Comparison of ENCODE assay signal across 1 cellular context in genomic region chr19:12778020-12778904, GRCh38.
A peak's percentile ranks its signal among the peaks of the same experiment; 100 is the strongest.
TF ChIP-seq lines count a peak whose summit lies in the region.

No MANE protein-coding gene starts in this region.

TF ChIP-seq in K562, 482 proteins besides CTCF, POLR2A, EP300 and RAD21 (continues in another document):
- TF ChIP-seq ZNF707 (CRISPR knock-in tag; conservative IDR thresholded peaks at IDR 0.05) (no peak), CTBP1 (IDR thresholded peaks at IDR 0.05; ENCODE audit: borderline replicate concordance) (0 out of 2 replicates have a peak, but pooled peaks have one; percentile 10), DACH1 (IDR thresholded peaks at IDR 0.05; ENCODE audit: partially characterized antibody) (peak; percentile 6), POLR2G (IDR thresholded peaks at IDR 0.05; ENCODE audit: low read depth, low read length) (peak; percentile 64; the same call in 1 of the 2 replicates), GABPA (tag; conservative IDR thresholded peaks at IDR 0.05; ENCODE audit: low read depth) (peak; percentile 63), MYC (IDR thresholded peaks at IDR 0.05; ENCODE audit: low read depth, low read length) (peak; percentile 20), MYC (CRISPR knock-in tag; IDR thresholded peaks at IDR 0.05; ENCODE audit: borderline replicate concordance, low read depth) (no peak), TFAP4 (CRISPR knock-in tag; IDR thresholded peaks at IDR 0.05; ENCODE audit: borderline replicate concordance) (peak; percentile 72), CREB1 (IDR thresholded peaks at IDR 0.05) (no peak), CREB1 (CRISPR knock-in tag; IDR thresholded peaks at IDR 0.05) (0 out of 2 replicates have a peak, but pooled peaks have one; percentile 40), ZHX1 (conservative IDR thresholded peaks at IDR 0.05; ENCODE audit: low read length) (no peak), FOXK2 (conservative IDR thresholded peaks at IDR 0.05 in 1 of 2, IDR thresholded peaks at IDR 0.05 in 1 of 2; ENCODE audit: low read depth in 2 of 2) (0 out of 4 replicates have a peak, but pooled peaks of 1 of the 2 experiments have one; percentile 12), ZNF212 (CRISPR knock-in tag; IDR thresholded peaks at IDR 0.05) (no peak), NRF1 (conservative IDR thresholded peaks at IDR 0.05 in 1 of 2, IDR thresholded peaks at IDR 0.05 in 1 of 2) (peak; percentile 69 to 71), HDAC1 (IDR thresholded peaks at IDR 0.05) (0 out of 4 replicates have a peak, but pooled peaks of 1 of the 2 experiments have one; percentile 20), ESRRB (CRISPR knock-in tag; IDR thresholded peaks at IDR 0.05; ENCODE audit: borderline replicate concordance) (no peak), RBBP5 (IDR thresholded peaks at IDR 0.05; ENCODE audit: borderline replicate concordance, insufficient read depth, low read length, poor library complexity, severe bottlenecking) (peak; percentile 48), POLR2AphosphoS5 (IDR thresholded peaks at IDR 0.05; ENCODE audit: control insufficient read depth, insufficient read depth, low read depth, low read length) (no peak), FOSL1 (tag; conservative IDR thresholded peaks at IDR 0.05) (no peak), BRD4 (IDR thresholded peaks at IDR 0.05) (0 out of 2 replicates have a peak, but pooled peaks have one; percentile 24), ZNF140 (CRISPR knock-in tag; IDR thresholded peaks at IDR 0.05) (no peak), ETS1 (conservative IDR thresholded peaks at IDR 0.05; ENCODE audit: control insufficient read depth, low read depth, low read length) (peak; percentile 52; the same call in 1 of the 2 replicates), PHF8 (IDR thresholded peaks at IDR 0.05; ENCODE audit: borderline replicate concordance, low read length) (peak; percentile 14; the same call in 1 of the 2 replicates), RBFOX2 (IDR thresholded peaks at IDR 0.05; ENCODE audit: low read depth, low read length) (peak; percentile 68), ZBTB7A (IDR thresholded peaks at IDR 0.05; ENCODE audit: borderline replicate concordance, control insufficient read depth, low read depth, low read length) (peak; percentile 39; the same call in 1 of the 2 replicates), ZNF766 (CRISPR knock-in tag; conservative IDR thresholded peaks at IDR 0.05) (0 out of 2 replicates have a peak, but pooled peaks have one; percentile 27), USF2 (CRISPR knock-in tag; IDR thresholded peaks at IDR 0.05) (no peak), NFRKB (IDR thresholded peaks at IDR 0.05; ENCODE audit: low read depth) (peak; percentile 46), MLLT1 (IDR thresholded peaks at IDR 0.05) (peak in 1 of 2 experiments; percentile 22; a peak in 1 of 4 replicates), STAT6 (CRISPR knock-in tag; IDR thresholded peaks at IDR 0.05) (no peak), E2F4 (CRISPR knock-in tag; IDR thresholded peaks at IDR 0.05; ENCODE audit: low read depth) (no peak), ELF2 (CRISPR knock-in tag; IDR thresholded peaks at IDR 0.05) (no peak), GMEB1 (CRISPR knock-in tag; IDR thresholded peaks at IDR 0.05) (no peak), U2AF1 (optimal IDR thresholded peaks at IDR 0.05; ENCODE audit: low read depth, low read length) (no peak), ZNF175 (CRISPR knock-in tag; IDR thresholded peaks at IDR 0.05; ENCODE audit: low read depth) (0 out of 2 replicates have a peak, but pooled peaks have one; percentile 15), PRMT5 (CRISPR knock-in tag; IDR thresholded peaks at IDR 0.05) (peak; percentile 67; the same call in 1 of the 2 replicates), TEAD1 (CRISPR knock-in tag; IDR thresholded peaks at IDR 0.05) (0 out of 4 replicates have a peak, but pooled peaks of 1 of the 2 experiments have one; percentile 29), ZNF395 (CRISPR knock-in tag; IDR thresholded peaks at IDR 0.05) (peak; percentile 78)
